ENCODE assay signal across 8 cellular contexts in the genomic region with DNA sequence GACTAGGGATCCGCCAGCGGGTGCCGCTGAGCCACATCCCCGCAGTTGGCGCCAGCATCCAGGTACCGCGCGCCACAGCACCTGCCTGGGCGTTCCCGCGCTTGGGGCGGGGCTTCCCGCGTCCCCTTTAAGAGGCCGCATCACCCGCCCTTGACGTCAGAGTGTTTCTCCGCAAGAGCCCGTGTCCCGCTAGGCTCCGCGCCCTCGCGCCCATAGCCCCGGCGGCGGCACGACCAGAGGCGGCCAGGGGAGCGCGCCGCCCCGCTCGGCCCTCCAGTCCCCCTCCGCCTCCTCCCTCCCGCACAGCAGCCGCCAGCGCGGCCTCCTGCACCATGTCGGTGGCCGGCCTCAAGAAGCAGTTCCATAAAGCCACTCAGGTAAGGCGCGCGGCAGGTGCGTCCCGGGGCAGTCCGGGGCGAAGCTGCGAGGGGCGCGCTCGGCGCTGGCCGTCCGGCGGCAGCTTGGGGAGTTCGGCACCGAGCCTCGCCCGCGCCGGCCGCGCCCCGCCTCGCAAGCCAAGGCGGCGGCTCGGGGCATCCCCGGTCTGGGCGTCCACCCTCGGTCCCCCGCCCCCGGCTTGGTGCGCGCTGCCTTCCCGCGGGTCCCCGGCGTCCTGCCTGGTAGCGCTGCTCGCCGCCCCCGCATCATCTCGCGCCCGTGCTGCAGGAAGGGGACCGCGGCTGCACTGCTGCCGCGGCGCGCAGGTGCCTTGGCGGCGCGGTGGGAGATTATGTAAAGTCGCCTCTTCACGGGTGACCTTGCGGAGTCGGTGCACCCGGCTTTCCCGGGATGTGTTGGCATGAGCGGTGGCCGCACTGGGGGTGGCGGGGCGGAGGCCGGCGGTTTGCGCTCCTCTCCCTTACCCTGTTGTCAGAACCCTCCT. TPM values are rescaled to one million over a fixed set of nuclear protein-coding genes. Genes with fewer than 3 reads are reported as not detected.
DNase-seq lines count a peak whose midpoint lies in the region; ATAC-seq and TF ChIP-seq lines count a peak whose summit lies in the region.

A gene (plus strand): TSS at position 156 of the 883 bp plus-strand sequence.

- no peaks in the 10 kb centered on the region for H4K20me1 ChIP-seq in PC-9 (ENCODE audit: insufficient read depth)

- no peak for TF ChIP-seq CTCF in PC-9 (conservative IDR thresholded peaks at IDR 0.05)

- H3K4me1 ChIP-seq in PC-9 (replicated peaks; ENCODE audit: insufficient read depth), result no peaks in the 10 kb centered on the region

- H3K27me3 ChIP-seq in PC-9 (ENCODE audit: insufficient read depth, low read depth), result 0 out of 2 replicates have a peak, but pooled peaks cover 5% of the 10 kb centered on the region

- peak; percentile 89 for DNase-seq in G401 (ENCODE audit: low spot score)
- DNase-seq in NCI-H460 (ENCODE audit: extremely low read depth, low read depth), result peak; percentile 11
- DNase-seq in cerebellar cortex (ENCODE audit: low spot score), result peak; percentile 83
- peak; percentile 70 for DNase-seq in kidney tubule cell (ENCODE audit: low spot score)
- peak; percentile 9 for DNase-seq in stimulated activated naive CD8-positive, alpha-beta T cell treated with anti-CD3 and anti-CD28 coated beads, Interleukin-15, Interleukin-2, amounts not matched to agents 100 U/mL and 50 U/mL, for 24 hours
- no peak for DNase-seq in stimulated activated naive CD4-positive, alpha-beta T cell (lab: John Stamatoyannopoulos, UW)
- DNase-seq in PC-9, result no peak

- in situ Hi-C loops in G401 (cut with HindIII; ENCODE audit: low sequenced_read_pairs), result no loop called here

- no peaks in the 10 kb centered on the region for H3K79me2 ChIP-seq in PC-9 (ENCODE audit: low read depth)

- H3K4me3 ChIP-seq in PC-9, result no peak within 1 kb of the TSS

- no peaks in the 10 kb centered on the region for H3K9me3 ChIP-seq in PC-9 (ENCODE audit: insufficient read depth, low read depth)

- H2AFZ ChIP-seq in PC-9, result no peak within 1 kb of the TSS

- no peaks in the 10 kb centered on the region for H3F3A ChIP-seq in PC-9 (ENCODE audit: insufficient read depth, low read depth)

- POLR2A ChIA-PET in PC-9 (lab: Charles Lee; ENCODE audit: unreplicated experiment), result no interaction called here

- intact Hi-C loops in PC-9 (cut with micrococcal nuclease; ENCODE audit: unreplicated experiment), result no loop called here

- H3K4me2 ChIP-seq in PC-9, result no peak within 1 kb of the TSS

- ATAC-seq in HG02798 (IDR thresholded peaks at IDR 0.05; ENCODE audit: poor library complexity, unreplicated experiment), result peak; percentile 59
- ATAC-seq in stimulated activated naive CD8-positive, alpha-beta T cell treated with anti-CD3 and anti-CD28 coated beads, Interleukin-15, Interleukin-2, amounts not matched to agents 100 U/mL and 50 U/mL, for 24 hours, result peak; percentile 48

- H3K36me3 ChIP-seq in PC-9 (ENCODE audit: low read depth), result no peaks in the 10 kb centered on the region

- no peaks in the 10 kb centered on the region for H3K9me2 ChIP-seq in PC-9 (ENCODE audit: insufficient read depth)

- H3K27ac ChIP-seq in PC-9, result no peak within 1 kb of the TSS

- BruUV-seq in PC-9 (replicated peaks; lab: Mats Ljungman, UMichigan), result no TSS peak

- CTCF ChIA-PET in PC-9 (lab: Charles Lee), result no interaction called here

RNA-seq across cellular contexts. Expression of the gene that starts here (rescaled TPM):
- total RNA-seq in G401 (2014; rRNA removed; shearing (Covaris generic)), result not detected in 2 replicates
- total RNA-seq in NCI-H460 (2014; rRNA removed; shearing (Covaris generic)), result 0.15 TPM in 1 of 2 replicates, not detected in the other
- polyA plus RNA-seq in NCI-H460 (2014; cell fraction: nucleus; rRNA removed), result 0.26 TPM in 1 of 2 replicates, not detected in the other
- total RNA-seq in PC-9 (2021), result not detected in 2 replicates

Comparison
In these comparisons a context has a peak if more than half of its experiments do, and no peak if none do; other contexts are left out.
1. Peak in DNase-seq in G401; RNA of the gene not detected or under 1 TPM.
2. Peak in DNase-seq in NCI-H460; RNA of the gene not detected or under 1 TPM.
3. DNase-seq: peak in cerebellar cortex (single experiment), kidney tubule cell (single experiment) and stimulated activated naive CD8-positive, alpha-beta T cell treated with anti-CD3 and anti-CD28 coated beads, Interleukin-15, Interleukin-2, amounts not matched to agents 100 U/mL and 50 U/mL, for 24 hours (single experiment); none in stimulated activated naive CD4-positive, alpha-beta T cell (0 of 6) and PC-9 (0 of 2).